ENCODE assay signal across 24 cellular contexts in the genomic region with DNA sequence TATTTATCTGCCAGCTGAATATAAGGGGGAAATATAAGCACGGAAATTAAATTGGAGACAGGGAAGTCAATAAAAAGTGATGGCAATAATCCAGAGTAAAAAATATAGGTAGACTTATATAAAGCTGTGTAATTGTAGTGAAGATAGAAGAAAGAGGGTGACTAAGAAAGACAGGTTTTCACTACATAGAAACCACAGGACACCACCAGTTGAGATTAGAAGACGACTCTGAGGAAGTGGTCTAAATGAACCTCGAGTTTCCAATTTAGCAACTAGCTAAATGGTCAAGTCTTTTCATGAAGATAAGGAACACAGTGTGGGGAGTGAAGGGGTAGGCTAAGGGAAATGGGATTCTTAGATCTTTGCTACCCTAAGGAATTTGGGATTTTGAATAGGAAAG.
"Had no signal": no experiment of that assay in that cellular context is flagged by ENCODE, and none has a peak within 500 bp of the region (broad histone marks: within the 10 kb centered on the region; RNA-seq: fewer than 3 reads in every experiment).

No MANE protein-coding gene starts in this region.

- H3K27me3 ChIP-seq: SJCRH30 had no signal

- ATAC-seq: HepG2 had no signal

- DNase-seq: IMR-90; Karpas-422; KG1; MG63; NCI-H1092; NCI-H1105 treated with DMSO at 0.1 percent for 48 hours; NCI-H1417 treated with DMSO at 0.1 percent for 48 hours; NCI-H146; NCI-H1694 treated with DMSO at 0.1 percent for 48 hours; NCI-H1930; NCI-H2081; NCI-H2107; NCI-H2227 treated with DMSO at 0.1 percent for 48 hours; NCI-H446; NCI-H510A; NCI-H524 treated with DMSO at 0.1 percent for 48 hours; NCI-H69; NCI-H774; NK-92 treated with Interleukin-12 subunit alpha and Interleukin-12 subunit beta, amount 100 ng/mL, for 24 hours; SHP77; SJCRH30; T-helper 1 cell had no signal

- H3K27ac ChIP-seq: RWPE1, SJCRH30 had no signal

- H3K36me3 ChIP-seq: MG63, SJCRH30 had no signal

- H3K4me1 ChIP-seq: SJCRH30 had no signal

- H3K4me3 ChIP-seq: MG63, SJCRH30 had no signal
